ENCODE assay signal across 8 cellular contexts in genomic region chr14:22375321-22375930, GRCh38.
A peak's percentile ranks its signal among the peaks of the same experiment; 100 is the strongest.
DNase-seq lines count a peak whose midpoint lies in the region; ATAC-seq and TF ChIP-seq lines count a peak whose summit lies in the region.

No MANE protein-coding gene starts in this region.

- no peak overlapping the region for H2AFZ ChIP-seq in Karpas-422 (ENCODE audit: low read length)
- H2AFZ ChIP-seq in SK-N-SH (ENCODE audit: low read depth), result no peak overlapping the region

- no peak overlapping the region for H3K27ac Mint-ChIP-seq in activated CD4-positive, alpha-beta T cell treated with anti-CD3 and anti-CD28 coated beads for 36 hours

- 4% methylated on average over 2 of the region's 2 CpGs for WGBS in SK-N-SH (ENCODE audit: low lambda C conversion rate)
- WGBS in gastroesophageal sphincter (ENCODE audit: low coverage in 1 of 2), 2 donors, result 10 to 18% methylated on average over 2 of the region's 2 CpGs

- H3F3A ChIP-seq in SK-N-SH (replicated peaks; ENCODE audit: insufficient read depth), result no peaks in the 10 kb centered on the region

- CTCF ChIA-PET in SK-N-SH (lab: Yijun Ruan, JAX), result interaction anchor here (0.7 to 2.9 kb wide), 11 partner anchors 9 to 189 kb away, joined by 3 to 24 read pairs (median 4); no protein-coding TSS in a partner anchor
- CTCF ChIA-PET in activated CD4-positive, alpha-beta T cell treated with anti-CD3 and anti-CD28 coated beads for 36 hours (lab: Charles Lee), result no interaction called here

- H3K9me2 ChIP-seq in Karpas-422 (replicated peaks; ENCODE audit: insufficient read depth, low read length), result no peaks in the 10 kb centered on the region
- H3K9me2 ChIP-seq in SK-N-SH, result no peaks in the 10 kb centered on the region

- intact Hi-C loops in activated CD4-positive, alpha-beta T cell treated with anti-CD3 and anti-CD28 coated beads for 36 hours (cut with DNase I, micrococcal nuclease), result no loop called here
- intact Hi-C loops in posterior cingulate gyrus (cut with DNase I), result loop anchor here (2.0 kb wide), 1 partner anchor 57 kb away; no protein-coding TSS in a partner anchor

- H3K36me3 Mint-ChIP-seq in activated CD4-positive, alpha-beta T cell treated with anti-CD3 and anti-CD28 coated beads for 36 hours (ENCODE audit: low read depth), result no peaks in the 10 kb centered on the region

- ATAC-seq in gastroesophageal sphincter, result no peak
- ATAC-seq in activated CD4-positive, alpha-beta T cell treated with anti-CD3 and anti-CD28 coated beads for 36 hours, result no peak

- H3K27ac ChIP-seq in Karpas-422 (ENCODE audit: low read length) (no peak overlapping the region), SK-N-SH (ENCODE audit: low read depth in 2 of 2, low read length in 1 of 2) (no peak overlapping the region), gastroesophageal sphincter (no peak overlapping the region)

- H3K4me2 ChIP-seq in Karpas-422 (ENCODE audit: low read depth, low read length, poor library complexity, severe bottlenecking), result no peak overlapping the region
- no peak overlapping the region for H3K4me2 ChIP-seq in SK-N-SH

- H3K4me1 Mint-ChIP-seq in activated CD4-positive, alpha-beta T cell treated with anti-CD3 and anti-CD28 coated beads for 36 hours, result no peaks in the 10 kb centered on the region

- no peak overlapping the region for H3K4me3 Mint-ChIP-seq in activated CD4-positive, alpha-beta T cell treated with anti-CD3 and anti-CD28 coated beads for 36 hours

- H3K9me3 ChIP-seq in Karpas-422 (ENCODE audit: low read length), result no peaks in the 10 kb centered on the region
- no peaks in the 10 kb centered on the region for H3K9me3 ChIP-seq in SK-N-SH
- no peaks in the 10 kb centered on the region for H3K9me3 ChIP-seq in gastroesophageal sphincter

- TF ChIP-seq CTCF in SK-N-SH (IDR thresholded peaks at IDR 0.05), result peak; percentile 71
- TF ChIP-seq CTCF in gastroesophageal sphincter (IDR thresholded peaks at IDR 0.05), result peak; percentile 28 to 57 (median 48)

- H3K79me2 ChIP-seq in Karpas-422 (ENCODE audit: low read length) (no peaks in the 10 kb centered on the region), SK-N-SH (ENCODE audit: insufficient read depth) (no peaks in the 10 kb centered on the region; the same call in 1 of the 2 replicates)

- H3K4me1 ChIP-seq in Karpas-422 (ENCODE audit: low read length), result peaks cover 6% of the 10 kb centered on the region
- H3K4me1 ChIP-seq in SK-N-SH (ENCODE audit: control insufficient read depth in 1 of 2, insufficient read depth in 2 of 2, low read depth in 1 of 2, low read length in 1 of 2), result 0 out of 4 replicates have a peak, but pooled peaks cover 0 to 9% of the 10 kb centered on the region in 2 experiments
- H3K4me1 ChIP-seq in gastroesophageal sphincter, result peaks cover 0 to 17% (median 3%) of the 10 kb centered on the region in 3 donors

- peak; percentile 44 for DNase-seq in EH (ENCODE audit: low read depth)
- DNase-seq in Karpas-422, result peak; percentile 89
- peak; percentile 21 for DNase-seq in SK-N-SH
- DNase-seq in superior temporal gyrus (ENCODE audit: extremely low spot score), result peak; percentile 91
- no peak for DNase-seq in activated CD4-positive, alpha-beta T cell treated with anti-CD3 and anti-CD28 coated beads for 36 hours
- no peak for DNase-seq in posterior cingulate gyrus
- DNase-seq in activated CD4-positive, alpha-beta T cell treated with anti-CD3 and anti-CD28 coated beads, Interleukin-2, amount 50 U/mL, for 4 hours, result no peak

- H3K9me3 Mint-ChIP-seq in activated CD4-positive, alpha-beta T cell treated with anti-CD3 and anti-CD28 coated beads for 36 hours (ENCODE audit: low read depth), result no peaks in the 10 kb centered on the region

- H3K4me3 ChIP-seq in Karpas-422 (ENCODE audit: low read length), result no peak overlapping the region
- H3K4me3 ChIP-seq in SK-N-SH (ENCODE audit: low read depth in 2 of 2, low read length in 1 of 2), result no peak overlapping the region
- no peak overlapping the region for H3K4me3 ChIP-seq in gastroesophageal sphincter

- no peak overlapping the region for H3K9ac ChIP-seq in Karpas-422 (ENCODE audit: low read length)
- H3K9ac ChIP-seq in SK-N-SH, result no peak overlapping the region

- H4K20me1 ChIP-seq in Karpas-422 (ENCODE audit: insufficient read depth, low read depth, low read length) (no peaks in the 10 kb centered on the region), SK-N-SH (ENCODE audit: insufficient read depth) (no peaks in the 10 kb centered on the region)

- no peak for TF ChIP-seq POLR2A in gastroesophageal sphincter (IDR thresholded peaks at IDR 0.05)

- H3K27me3 ChIP-seq in Karpas-422 (ENCODE audit: low read length) (no peaks in the 10 kb centered on the region), SK-N-SH (ENCODE audit: insufficient read depth) (peaks cover 5% of the 10 kb centered on the region; the same call in 1 of the 2 replicates), gastroesophageal sphincter (peaks cover 8% of the 10 kb centered on the region)

- no peaks in the 10 kb centered on the region for H3K27me3 Mint-ChIP-seq in activated CD4-positive, alpha-beta T cell treated with anti-CD3 and anti-CD28 coated beads for 36 hours

- POLR2A ChIA-PET in SK-N-SH (lab: Yijun Ruan, JAX), result no interaction called here
- POLR2A ChIA-PET in activated CD4-positive, alpha-beta T cell treated with anti-CD3 and anti-CD28 coated beads for 36 hours (lab: Charles Lee), result no interaction called here

- TF ChIP-seq EP300 in SK-N-SH (IDR thresholded peaks at IDR 0.05; ENCODE audit: borderline replicate concordance in 1 of 2, low read depth in 1 of 2, low read length in 1 of 2) (no peak), gastroesophageal sphincter (IDR thresholded peaks at IDR 0.05) (no peak)

- peak; percentile 49 for TF ChIP-seq RAD21 in SK-N-SH (IDR thresholded peaks at IDR 0.05; ENCODE audit: low read length)

- H3K36me3 ChIP-seq in Karpas-422 (ENCODE audit: insufficient read depth, low read length) (no peaks in the 10 kb centered on the region), SK-N-SH (replicated peaks in 1 of 2; ENCODE audit: control insufficient read depth in 1 of 2, insufficient read depth in 2 of 2, low read length in 1 of 2) (no peaks in the 10 kb centered on the region), gastroesophageal sphincter (no peaks in the 10 kb centered on the region)

TF ChIP-seq in SK-N-SH, 30 proteins besides CTCF, POLR2A, EP300 and RAD21:
- TF ChIP-seq MXI1 (IDR thresholded peaks at IDR 0.05; ENCODE audit: low read depth, low read length), result no peak
- no peak for TF ChIP-seq NFIC (IDR thresholded peaks at IDR 0.05; ENCODE audit: borderline replicate concordance)
- TF ChIP-seq SMC3 (IDR thresholded peaks at IDR 0.05; ENCODE audit: low read depth, low read length), result peak; percentile 49
- no peak for TF ChIP-seq USF2 (IDR thresholded peaks at IDR 0.05; ENCODE audit: borderline replicate concordance, low read depth, low read length)
- TF ChIP-seq GABPA (IDR thresholded peaks at IDR 0.05; ENCODE audit: low read depth), result no peak
- no peak for TF ChIP-seq REST (IDR thresholded peaks at IDR 0.05; ENCODE audit: low read depth, low read length)
- TF ChIP-seq RFX5 (IDR thresholded peaks at IDR 0.05; ENCODE audit: low read length), result no peak
- no peak for TF ChIP-seq IRF3 (IDR thresholded peaks at IDR 0.05; ENCODE audit: low read depth, low read length)

Comparison
In these comparisons a context has a peak if more than half of its experiments do, and no peak if none do; other contexts are left out.
1. DNase-seq: peak in EH (single experiment), Karpas-422 (single experiment), SK-N-SH (single experiment) and superior temporal gyrus (single experiment); none in activated CD4-positive, alpha-beta T cell treated with anti-CD3 and anti-CD28 coated beads for 36 hours (single experiment), posterior cingulate gyrus (0 of 10) and activated CD4-positive, alpha-beta T cell treated with anti-CD3 and anti-CD28 coated beads, Interleukin-2, amount 50 U/mL, for 4 hours (0 of 2).